In the genomic region with DNA sequence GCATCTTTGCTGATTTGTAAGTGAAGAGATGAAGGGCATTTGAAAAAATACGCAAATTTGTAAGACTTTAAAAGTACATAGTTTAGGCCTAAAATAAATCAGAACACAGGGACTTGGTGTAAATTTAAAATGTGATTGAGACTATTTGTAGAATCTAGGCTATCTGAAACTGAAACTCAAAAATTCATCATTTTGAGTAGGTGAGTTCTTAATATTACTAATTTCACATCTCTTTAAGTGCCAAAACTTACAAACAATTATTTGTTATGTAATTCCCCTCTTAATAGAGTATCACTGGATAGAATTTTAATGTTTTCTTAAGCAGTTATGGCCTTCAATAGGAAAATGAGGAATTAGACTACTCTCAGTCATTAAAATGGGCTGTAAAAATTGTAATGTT, we compare ENCODE assay signal across 20 cellular contexts. TPM values are rescaled to one million over a fixed set of nuclear protein-coding genes. Genes with fewer than 3 reads are reported as not detected.
DNase-seq lines count a peak whose midpoint lies in the region; ATAC-seq lines count a peak whose summit lies in the region.
"Had no signal": no experiment of that assay in that cellular context is flagged by ENCODE, and none has a peak within 500 bp of the region (broad histone marks: within the 10 kb centered on the region; RNA-seq: fewer than 3 reads in every experiment).

No MANE protein-coding gene starts in this region.

- DNase-seq in occipital lobe (lab: John Stamatoyannopoulos, UW) (no peak), foreskin melanocyte (no peak)
- no peak for DNase-seq in activated CD4-positive, alpha-beta memory T cell treated with anti-CD3 and anti-CD28 coated beads for 36 hours
- DNase-seq in stimulated activated CD4-positive, alpha-beta T cell treated with anti-CD3 and anti-CD28 coated beads, Interleukin-2, amount 100 ng/mL, for 24 hours = no peak
- DNase-seq: activated CD4-positive, alpha-beta T cell treated with anti-CD3 and anti-CD28 coated beads for 36 hours; Calu3; heart right ventricle; KBM-7; midbrain; NCI-H1417 treated with DMSO at 0.1 percent for 48 hours; NCI-H2227 treated with DMSO at 0.1 percent for 48 hours; nucleus accumbens; stimulated activated naive CD4-positive, alpha-beta T cell; T-helper 9 cell had no signal

- no peak overlapping the region for H3K27ac Mint-ChIP-seq in activated CD4-positive, alpha-beta memory T cell treated with anti-CD3 and anti-CD28 coated beads for 36 hours
- H3K27ac Mint-ChIP-seq: activated CD4-positive, alpha-beta T cell treated with anti-CD3 and anti-CD28 coated beads for 36 hours; activated naive CD8-positive, alpha-beta T cell had no signal

- no peak overlapping the region for H3K4me3 Mint-ChIP-seq in activated CD4-positive, alpha-beta memory T cell treated with anti-CD3 and anti-CD28 coated beads for 36 hours
- H3K4me3 Mint-ChIP-seq: activated CD4-positive, alpha-beta T cell treated with anti-CD3 and anti-CD28 coated beads for 36 hours; activated naive CD8-positive, alpha-beta T cell had no signal

- peak; percentile 80 for ATAC-seq in GM18511 (IDR thresholded peaks at IDR 0.05; ENCODE audit: unreplicated experiment)
- ATAC-seq in GM19468 (IDR thresholded peaks at IDR 0.05; ENCODE audit: extremely low read depth, unreplicated experiment) = peak; percentile 29
- peak; percentile 60 for ATAC-seq in HG02852 (IDR thresholded peaks at IDR 0.05; ENCODE audit: unreplicated experiment)
- ATAC-seq in HG03565 (IDR thresholded peaks at IDR 0.05; ENCODE audit: unreplicated experiment) = peak; percentile 68
- ATAC-seq: activated CD4-positive, alpha-beta T cell treated with anti-CD3 and anti-CD28 coated beads for 36 hours; heart right ventricle had no signal

- intact Hi-C loops in activated CD4-positive, alpha-beta memory T cell treated with anti-CD3 and anti-CD28 coated beads for 36 hours (cut with micrococcal nuclease) = loop anchor here (5.0 kb wide), 1 partner anchor 41 kb away; no protein-coding TSS in a partner anchor

- H3K9me3 Mint-ChIP-seq in activated CD4-positive, alpha-beta memory T cell treated with anti-CD3 and anti-CD28 coated beads for 36 hours = no peaks in the 10 kb centered on the region

- peaks cover 4% of the 10 kb centered on the region for H3K4me1 Mint-ChIP-seq in activated CD4-positive, alpha-beta memory T cell treated with anti-CD3 and anti-CD28 coated beads for 36 hours (ENCODE audit: low read depth)

- CTCF ChIA-PET in activated CD4-positive, alpha-beta memory T cell treated with anti-CD3 and anti-CD28 coated beads for 36 hours (lab: Charles Lee) = interaction anchor here (0.6 to 1.9 kb wide), 9 partner anchors 16 to 270 kb away, joined by 3 to 22 read pairs (median 4); no protein-coding TSS in a partner anchor

- POLR2A ChIA-PET in activated CD4-positive, alpha-beta memory T cell treated with anti-CD3 and anti-CD28 coated beads for 36 hours (lab: Charles Lee) = interaction anchor here (0.7 kb wide), 1 partner anchor 11 kb away, joined by 3 read pairs; no protein-coding TSS in a partner anchor

- H3K36me3 Mint-ChIP-seq in activated CD4-positive, alpha-beta memory T cell treated with anti-CD3 and anti-CD28 coated beads for 36 hours = peaks cover 34% of the 10 kb centered on the region

- H3K27me3 Mint-ChIP-seq in activated CD4-positive, alpha-beta memory T cell treated with anti-CD3 and anti-CD28 coated beads for 36 hours = no peaks in the 10 kb centered on the region
- H3K27me3 Mint-ChIP-seq: activated CD4-positive, alpha-beta T cell treated with anti-CD3 and anti-CD28 coated beads for 36 hours; activated naive CD8-positive, alpha-beta T cell had no signal

RNA-seq across cellular contexts. Expression of gene HRH4, which starts 14.0 kb away (rescaled TPM):
- total RNA-seq in occipital lobe = not detected
- total RNA-seq in activated CD4-positive, alpha-beta memory T cell treated with anti-CD3 and anti-CD28 coated beads for 36 hours = under 1 TPM; 0.43 to 0.65 TPM
- total RNA-seq: SJSA1 had no signal

RNA-seq across cellular contexts. Expression of gene IMPACT, which starts 20.0 kb away (rescaled TPM):
- 28.7 TPM for total RNA-seq in occipital lobe
- 10 to 100 TPM; 13.7 to 15.9 TPM for total RNA-seq in activated CD4-positive, alpha-beta memory T cell treated with anti-CD3 and anti-CD28 coated beads for 36 hours

RNA-seq across cellular contexts. Expression of gene OSBPL1A, which starts 48.8 kb away (rescaled TPM):
- total RNA-seq in occipital lobe = 63.9 TPM
- total RNA-seq in activated CD4-positive, alpha-beta memory T cell treated with anti-CD3 and anti-CD28 coated beads for 36 hours = 1 to 10 TPM; 1.4 to 2.4 TPM

Comparison
In these comparisons a context has a peak if more than half of its experiments do, and no peak if none do; other contexts are left out.
1. ATAC-seq: peak in every context shown above with its lines; median percentile 80 in GM18511; 68 in HG03565; 60 in HG02852; 29 in GM19468.
2. RNA of gene OSBPL1A, which starts 48.8 kb away (total RNA-seq): 63.9 TPM in occipital lobe (single experiment); 1.4 to 2.4 TPM in activated CD4-positive, alpha-beta memory T cell treated with anti-CD3 and anti-CD28 coated beads for 36 hours; every median in the first group is over 10 times any median in the second.